Comparison of ENCODE assay signal across 15 cellular contexts in the genomic region with DNA sequence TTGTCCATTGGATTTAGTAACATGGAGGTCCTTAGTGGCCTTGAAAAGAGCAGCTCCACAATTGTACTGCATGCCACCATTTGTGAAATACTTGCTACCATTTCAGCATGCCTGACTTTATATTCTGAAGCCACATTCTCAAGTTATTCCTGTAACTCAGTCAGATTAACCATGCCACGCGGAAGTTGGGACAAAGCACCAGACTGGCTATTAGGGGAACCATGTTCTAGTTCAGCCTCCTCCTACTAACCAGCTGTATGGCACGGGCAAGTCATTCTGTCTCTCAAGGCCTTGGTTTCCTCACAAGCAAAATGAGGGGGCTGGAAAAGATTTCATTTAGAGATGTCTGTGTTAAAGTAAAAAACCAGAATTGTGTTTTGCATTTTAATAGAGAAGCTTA.
A peak's percentile ranks its signal among the peaks of the same experiment; 100 is the strongest.
DNase-seq lines count a peak whose midpoint lies in the region; ATAC-seq lines count a peak whose summit lies in the region.
"Had no signal": no experiment of that assay in that cellular context is flagged by ENCODE, and none has a peak within 500 bp of the region (broad histone marks: within the 10 kb centered on the region; RNA-seq: fewer than 3 reads in every experiment).

No MANE protein-coding gene starts in this region.

- no peaks in the 10 kb centered on the region for H3K4me1 ChIP-seq in HAP-1

- DNase-seq in AG08395 (ENCODE audit: low spot score) (peak; percentile 0), LoVo (ENCODE audit: low spot score) (peak; percentile 0), fibroblast of gingiva (ENCODE audit: low read depth) (peak; percentile 0), occipital lobe (lab: John Stamatoyannopoulos, UW) (peak; percentile 11), G401 (ENCODE audit: low spot score) (no peak), HAP-1 (ENCODE audit: low spot score in 2 of 2) (no peak)
- DNase-seq in effector CD4-positive, alpha-beta T cell = no peak
- DNase-seq: 8988T; C1 segment of cervical spinal cord; CD4-positive, alpha-beta T cell; DMS79; GOT3 had no signal

- no peaks in the 10 kb centered on the region for H3K9me3 ChIP-seq in HAP-1

- no peaks in the 10 kb centered on the region for H3K36me3 ChIP-seq in HAP-1 (replicated peaks)

- ATAC-seq in GM21786 (IDR thresholded peaks at IDR 0.05; ENCODE audit: unreplicated experiment) = no peak
- ATAC-seq: HCT116, HepG2 had no signal

- in situ Hi-C loops in G401 (cut with HindIII; ENCODE audit: low sequenced_read_pairs) (no loop called here), HAP-1 (cut with MboI; ENCODE audit: low sequenced_read_pairs) (no loop called here)

- no peak overlapping the region for H3K4me3 ChIP-seq in HAP-1

- no peaks in the 10 kb centered on the region for H3K27me3 ChIP-seq in HAP-1 (ENCODE audit: low read depth)

Comparison
In these comparisons a context has a peak if more than half of its experiments do, and no peak if none do; other contexts are left out.
1. DNase-seq: peak in AG08395 (single experiment), LoVo (single experiment), fibroblast of gingiva (single experiment) and occipital lobe (single experiment); none in G401 (single experiment), HAP-1 (0 of 2) and effector CD4-positive, alpha-beta T cell (single experiment).